ENCODE assay signal across 24 cellular contexts in the genomic region with DNA sequence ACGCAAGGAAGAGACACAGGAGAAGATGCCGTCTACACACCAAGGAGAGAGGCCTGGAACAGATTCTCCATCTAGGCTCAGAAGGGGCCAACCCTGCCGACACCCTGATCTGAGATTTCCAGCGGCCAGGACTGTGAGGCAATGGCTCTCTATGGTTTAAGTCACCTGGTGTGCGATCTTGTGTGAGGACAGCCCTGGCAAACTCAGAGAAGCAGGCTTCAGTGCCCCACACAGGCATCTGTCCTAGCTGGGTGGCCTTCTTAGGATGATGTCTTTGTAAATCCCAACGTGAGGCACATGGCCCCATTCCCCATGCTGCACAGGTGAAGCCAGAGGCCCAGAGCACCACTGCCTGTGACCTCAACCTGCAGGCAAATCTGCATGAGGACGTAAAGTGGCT.
DNase-seq lines count a peak whose midpoint lies in the region; ATAC-seq, FAIRE-seq and TF ChIP-seq lines count a peak whose summit lies in the region.
"Had no signal": no experiment of that assay in that cellular context is flagged by ENCODE, and none has a peak within 500 bp of the region (broad histone marks: within the 10 kb centered on the region; RNA-seq: fewer than 3 reads in every experiment).

No MANE protein-coding gene starts in this region.

- H2BK5ac ChIP-seq in H1 (ENCODE audit: low read depth, low read length) = no peak overlapping the region

- no peak for TF ChIP-seq EP300 in H1 (IDR thresholded peaks at IDR 0.05; ENCODE audit: borderline replicate concordance in 1 of 2, low read depth in 2 of 2, low read length in 2 of 2)

- H2AK5ac ChIP-seq in H1 (ENCODE audit: low read depth, low read length) = peak overlapping the region; percentile 56; the same call in 1 of the 2 replicates

- H4K20me1 ChIP-seq in H1 (replicated peaks in 1 of 2; ENCODE audit: control insufficient read depth in 1 of 2, insufficient read depth in 2 of 2, low read length in 2 of 2) = no peaks in the 10 kb centered on the region

- CTCF ChIA-PET in H1 (lab: Charles Lee; ENCODE audit: partially characterized antibody) = interaction anchor here (1.0 kb wide), 1 partner anchor 13 kb away, joined by 4 read pairs; no protein-coding TSS in a partner anchor

- DNase-seq in right atrium auricular region (ENCODE audit: low spot score) = peak; percentile 13
- no peak for DNase-seq in heart left ventricle
- peak in 1 of 2 experiments; percentile 22 for DNase-seq in H1 (ENCODE audit: low read depth in 1 of 2, low spot score in 2 of 2)
- DNase-seq in lower leg skin (ENCODE audit: low spot score in 2 of 2) = peak; percentile 9 to 12
- peak; percentile 64 for DNase-seq in vagina (ENCODE audit: extremely low spot score in 2 of 2)
- DNase-seq in NCI-H226 = no peak
- DNase-seq in mesenteric fat pad (ENCODE audit: low spot score) = no peak
- DNase-seq in NOMO-1 treated with dmso at 0.1 percent for 144 hours (lab: John Stamatoyannopoulos, UW; ENCODE audit: unreplicated experiment) = no peak
- DNase-seq: ACHN; BE2C; C1 segment of cervical spinal cord; CD4-positive, CD25-positive, alpha-beta regulatory T cell; CD8-positive, alpha-beta memory T cell; COR-L47; DMS 273 treated with DMSO at 0.1 percent for 48 hours; DMS53; DND-41; EL; HFFc6; IMR-90 had no signal

- no peak overlapping the region for H3K14ac ChIP-seq in H1 (ENCODE audit: insufficient read length)

- no peak overlapping the region for H4K8ac ChIP-seq in H1 (ENCODE audit: extremely low read depth, insufficient read depth, low read length)

- H4K91ac ChIP-seq in H1 (replicated peaks; ENCODE audit: insufficient read length, low read length) = no peak overlapping the region

- no peak overlapping the region for H3K27ac ChIP-seq in right atrium auricular region
- no peak overlapping the region for H3K27ac ChIP-seq in heart left ventricle
- no peak overlapping the region for H3K27ac ChIP-seq in H1 (ENCODE audit: low read depth, low read length)
- H3K27ac ChIP-seq in vagina = no peak overlapping the region

- H3K4me1 ChIP-seq in right atrium auricular region = no peaks in the 10 kb centered on the region
- no peaks in the 10 kb centered on the region for H3K4me1 ChIP-seq in heart left ventricle
- no peaks in the 10 kb centered on the region for H3K4me1 ChIP-seq in H1 (replicated peaks in 1 of 4; ENCODE audit: control insufficient read depth in 3 of 4, insufficient read depth in 4 of 4, low read length in 3 of 4)
- H3K4me1 ChIP-seq in vagina = peaks cover 24% of the 10 kb centered on the region

- H3K79me1 ChIP-seq in H1 (ENCODE audit: low read depth, low read length) = no peaks in the 10 kb centered on the region

- TF ChIP-seq POLR2A in heart left ventricle (IDR thresholded peaks at IDR 0.05) (no peak), H1 (IDR thresholded peaks at IDR 0.05; ENCODE audit: control extremely low read depth in 1 of 2, low read depth in 2 of 2, low read length in 2 of 2) (no peak), lower leg skin (IDR thresholded peaks at IDR 0.05) (no peak), vagina (IDR thresholded peaks at IDR 0.05) (no peak)

- H2BK15ac ChIP-seq in H1 (ENCODE audit: low read length) = no peak overlapping the region

- H2BK120ac ChIP-seq in H1 (replicated peaks; ENCODE audit: low read depth, low read length) = no peak overlapping the region

- no peaks in the 10 kb centered on the region for H3K79me2 ChIP-seq in H1 (ENCODE audit: control insufficient read depth in 1 of 2, insufficient read depth in 2 of 2, low read length in 2 of 2)

- peak overlapping the region; percentile 55; the same call in 1 of the 2 replicates for H2BK12ac ChIP-seq in H1 (ENCODE audit: low read depth, low read length)

- H3K18ac ChIP-seq in H1 (ENCODE audit: extremely low read depth, low read length) = no peak overlapping the region

- no peaks in the 10 kb centered on the region for H3K23me2 ChIP-seq in H1 (ENCODE audit: low read depth, low read length)

- H2BK20ac ChIP-seq in H1 (ENCODE audit: low read length) = 0 out of 2 replicates have a peak overlapping the region, but pooled peaks have one; percentile 44

- FAIRE-seq in H1 (lab: Jason Lieb, UNC) = no peak
- FAIRE-seq: GM12878, H54, HTR-8/SVneo had no signal

- H3K9ac ChIP-seq in H1 (replicated peaks in 1 of 4; ENCODE audit: extremely low read depth in 1 of 4, low read depth in 3 of 4, low read length in 3 of 4) = no peak overlapping the region

- H3K4me3 ChIP-seq in right atrium auricular region (no peak overlapping the region), heart left ventricle (no peak overlapping the region), H1 (ENCODE audit: extremely low read depth in 1 of 4, insufficient read depth in 2 of 4, low read depth in 3 of 4, low read length in 4 of 4) (no peak overlapping the region), lower leg skin (ENCODE audit: low read depth, poor library complexity, severe bottlenecking) (no peak overlapping the region), vagina (no peak overlapping the region)
- H3K4me3 ChIP-seq: GM12878 had no signal

- no peak overlapping the region for H4K5ac ChIP-seq in H1 (ENCODE audit: insufficient read length, low read depth, low read length)

- H3K9me3 ChIP-seq in right atrium auricular region = no peaks in the 10 kb centered on the region
- peaks cover 0 to 5% (median 0%) of the 10 kb centered on the region in 12 donors for H3K9me3 ChIP-seq in heart left ventricle
- H3K9me3 ChIP-seq in H1 (ENCODE audit: insufficient read depth in 2 of 2, low read depth in 1 of 2, low read length in 1 of 2) = peaks cover 0 to 5% of the 10 kb centered on the region in 2 experiments; a peak in 1 of 4 replicates
- H3K9me3 ChIP-seq in vagina = no peaks in the 10 kb centered on the region
- H3K9me3 ChIP-seq: BE2C had no signal

- no peak overlapping the region for H3K56ac ChIP-seq in H1 (replicated peaks; ENCODE audit: insufficient read length, low read depth, low read length)

- no peak for ATAC-seq in heart left ventricle
- ATAC-seq: GM12878, HCT116 had no signal

- TF ChIP-seq CTCF in right atrium auricular region (IDR thresholded peaks at IDR 0.05) = no peak
- no peak for TF ChIP-seq CTCF in heart left ventricle (IDR thresholded peaks at IDR 0.05)
- no peak for TF ChIP-seq CTCF in H1 (IDR thresholded peaks at IDR 0.05; ENCODE audit: control extremely low read depth in 1 of 3, insufficient read depth in 1 of 3, low read depth in 1 of 3, low read length in 3 of 3)
- no peak for TF ChIP-seq CTCF in lower leg skin (IDR thresholded peaks at IDR 0.05)
- no peak for TF ChIP-seq CTCF in vagina (IDR thresholded peaks at IDR 0.05)

- TF ChIP-seq RAD21 in H1 (IDR thresholded peaks at IDR 0.05 in 1 of 2, conservative IDR thresholded peaks at IDR 0.05 in 1 of 2; ENCODE audit: low read depth in 2 of 2, low read length in 2 of 2) = no peak

- peaks cover 0 to 4% of the 10 kb centered on the region in 2 donors for H3K27me3 ChIP-seq in right atrium auricular region
- peaks cover 0 to 15% (median 0%) of the 10 kb centered on the region in 9 donors for H3K27me3 ChIP-seq in heart left ventricle
- H3K27me3 ChIP-seq in H1 (replicated peaks in 1 of 4; ENCODE audit: control insufficient read depth in 3 of 4, extremely low read depth in 1 of 4, insufficient read depth in 3 of 4, low read length in 3 of 4) = no peaks in the 10 kb centered on the region
- H3K27me3 ChIP-seq in vagina = no peaks in the 10 kb centered on the region
- H3K27me3 ChIP-seq: BE2C had no signal

- no peak overlapping the region for H3K4me2 ChIP-seq in H1 (ENCODE audit: insufficient read depth in 1 of 2, low read depth in 2 of 2, low read length in 2 of 2)

- WGBS in heart left ventricle, 4 donors = 92 to 96% (median 93%) methylated on average over 7 of the region's 7 CpGs
- 84% methylated on average over 7 of the region's 7 CpGs; no CpG with 5 or more reads in 1 of the 2 experiments for WGBS in H1 (ENCODE audit: extremely low coverage in 1 of 2, insufficient coverage in 1 of 2, insufficient read length in 1 of 2, insufficient replicate concordance in 2 of 2, low coverage in 1 of 2, low lambda C conversion rate in 2 of 2, missing lambda C conversion rate in 1 of 2), 2 experiments
- 94 to 98% methylated on average over 7 of the region's 7 CpGs for WGBS in lower leg skin, 2 donors

- no peak overlapping the region for H3K4ac ChIP-seq in H1 (replicated peaks; ENCODE audit: insufficient read length, low read depth, low read length)

- H3K23ac ChIP-seq in H1 (ENCODE audit: insufficient read length) = no peak overlapping the region

- POLR2A ChIA-PET in H1 (lab: Charles Lee; ENCODE audit: partially characterized antibody) = no interaction called here

- intact Hi-C loops in heart left ventricle (cut with DNase I) (loop anchor here in 1 of 10 donors (10.0 kb wide), 1 partner anchor 708 kb away; no protein-coding TSS in a partner anchor), lower leg skin (cut with DNase I; ENCODE audit: low total_unique reads) (no loop called here), vagina (cut with DNase I) (no loop called here)

- 0 out of 2 replicates have a peak overlapping the region, but pooled peaks have one; percentile 21 for H2AFZ ChIP-seq in H1 (ENCODE audit: low read length)

- H3K36me3 ChIP-seq in right atrium auricular region = no peaks in the 10 kb centered on the region
- H3K36me3 ChIP-seq in heart left ventricle = no peaks in the 10 kb centered on the region
- no peaks in the 10 kb centered on the region for H3K36me3 ChIP-seq in H1 (ENCODE audit: control insufficient read depth in 2 of 4, insufficient read depth in 4 of 4, low read length in 3 of 4)
- H3K36me3 ChIP-seq in vagina = no peaks in the 10 kb centered on the region
- H3K36me3 ChIP-seq: BE2C had no signal

TF ChIP-seq in H1, 55 proteins besides CTCF, POLR2A, EP300 and RAD21:
- no peak for TF ChIP-seq GABPA (IDR thresholded peaks at IDR 0.05; ENCODE audit: borderline replicate concordance, insufficient read depth, low read length)
- TF ChIP-seq RFX5 (IDR thresholded peaks at IDR 0.05; ENCODE audit: borderline replicate concordance, low read depth, low read length) = no peak
- TF ChIP-seq, protein P1, sequence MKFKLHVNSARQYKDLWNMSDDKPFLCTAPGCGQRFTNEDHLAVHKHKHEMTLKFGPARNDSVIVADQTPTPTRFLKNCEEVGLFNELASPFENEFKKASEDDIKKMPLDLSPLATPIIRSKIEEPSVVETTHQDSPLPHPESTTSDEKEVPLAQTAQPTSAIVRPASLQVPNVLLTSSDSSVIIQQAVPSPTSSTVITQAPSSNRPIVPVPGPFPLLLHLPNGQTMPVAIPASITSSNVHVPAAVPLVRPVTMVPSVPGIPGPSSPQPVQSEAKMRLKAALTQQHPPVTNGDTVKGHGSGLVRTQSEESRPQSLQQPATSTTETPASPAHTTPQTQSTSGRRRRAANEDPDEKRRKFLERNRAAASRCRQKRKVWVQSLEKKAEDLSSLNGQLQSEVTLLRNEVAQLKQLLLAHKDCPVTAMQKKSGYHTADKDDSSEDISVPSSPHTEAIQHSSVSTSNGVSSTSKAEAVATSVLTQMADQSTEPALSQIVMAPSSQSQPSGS (IDR thresholded peaks at IDR 0.05; ENCODE audit: low read length) = no peak
- TF ChIP-seq MAFK (IDR thresholded peaks at IDR 0.05; ENCODE audit: low read depth, low read length) = no peak
- no peak for TF ChIP-seq TBP (IDR thresholded peaks at IDR 0.05; ENCODE audit: low read depth, low read length)
- no peak for TF ChIP-seq SP4 (IDR thresholded peaks at IDR 0.05; ENCODE audit: low read length)
- TF ChIP-seq CHD2 (IDR thresholded peaks at IDR 0.05; ENCODE audit: low read length) = no peak
- TF ChIP-seq SUZ12 (IDR thresholded peaks at IDR 0.05; ENCODE audit: low read length) = no peak

Comparison
In these comparisons a context has a peak if more than half of its experiments do, and no peak if none do; other contexts are left out.
1. DNase-seq: peak in right atrium auricular region (single experiment), lower leg skin (2 of 2) and vagina (2 of 2); none in heart left ventricle (0 of 5), NCI-H226 (single experiment), mesenteric fat pad (single experiment) and NOMO-1 treated with dmso at 0.1 percent for 144 hours (single experiment).